Comparison of ENCODE assay signal across 18 cellular contexts in the genomic region with DNA sequence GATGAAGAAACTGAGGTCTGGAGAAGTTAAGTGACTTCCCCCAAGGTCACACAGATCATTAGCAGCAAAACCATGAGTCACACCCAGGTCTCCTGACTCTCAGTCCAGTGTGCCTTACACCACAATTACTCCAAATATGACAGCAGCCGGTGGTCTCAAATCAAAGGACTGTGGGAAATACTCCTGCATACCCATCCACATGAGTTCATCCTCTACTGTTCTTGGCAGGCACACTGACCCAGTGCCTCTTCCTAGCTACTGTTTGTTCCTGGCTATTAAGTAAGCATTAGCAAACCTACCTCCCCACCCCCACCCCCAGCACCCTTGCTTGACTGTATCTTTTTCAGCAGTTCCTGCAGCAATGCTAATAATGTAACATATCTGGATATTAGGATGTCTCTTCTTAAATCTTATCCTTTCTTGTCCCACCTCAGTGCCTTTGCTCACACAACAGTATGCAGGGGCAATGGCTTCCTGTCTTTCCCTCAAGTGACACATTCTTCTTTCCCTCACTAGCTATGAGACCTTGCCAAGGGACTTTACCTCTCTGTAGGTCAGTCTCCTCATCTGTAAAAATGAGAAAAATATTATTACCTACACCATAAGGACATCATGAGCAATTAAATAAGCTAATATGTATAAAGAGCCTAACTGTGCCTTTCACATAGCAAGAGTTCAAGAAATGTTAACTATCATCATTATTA. TPM values are rescaled to one million over a fixed set of nuclear protein-coding genes. Genes with fewer than 3 reads are reported as not detected.
DNase-seq lines count a peak whose midpoint lies in the region; ATAC-seq and TF ChIP-seq lines count a peak whose summit lies in the region.
"Had no signal": no experiment of that assay in that cellular context is flagged by ENCODE, and none has a peak within 500 bp of the region (broad histone marks: within the 10 kb centered on the region; RNA-seq: fewer than 3 reads in every experiment).

No MANE protein-coding gene starts in this region.

- no peaks in the 10 kb centered on the region for H3K79me2 ChIP-seq in hepatocyte

- H3K9me3 ChIP-seq in hepatocyte (ENCODE audit: low read depth) (no peaks in the 10 kb centered on the region), upper lobe of left lung (no peaks in the 10 kb centered on the region)
- H3K9me3 ChIP-seq: esophagus squamous epithelium, HAP-1, tibial nerve had no signal

- no peak for TF ChIP-seq CTCF in WTC11 (IDR thresholded peaks at IDR 0.05)
- TF ChIP-seq CTCF in hepatocyte (IDR thresholded peaks at IDR 0.05; ENCODE audit: poor library complexity): no peak
- TF ChIP-seq CTCF in upper lobe of left lung (IDR thresholded peaks at IDR 0.05): no peak

- POLR2A ChIA-PET in WTC11 (lab: Charles Lee): no interaction called here

- CTCF ChIA-PET in WTC11 (lab: Charles Lee): no interaction called here

- no peaks in the 10 kb centered on the region for H3K27me3 ChIP-seq in hepatocyte
- H3K27me3 ChIP-seq in upper lobe of left lung: no peaks in the 10 kb centered on the region
- H3K27me3 ChIP-seq: esophagus squamous epithelium, tibial nerve had no signal

- no peaks in the 10 kb centered on the region for H3K27me3 Mint-ChIP-seq in WTC11 (ENCODE audit: low read depth)
- no peaks in the 10 kb centered on the region for H3K27me3 Mint-ChIP-seq in activated T-helper 1 cell treated with anti-CD3 and anti-CD28 coated beads, Interleukin-12 subunit alpha, Interleukin-12 subunit beta, Interleukin-2, Interleukin-4 antibody, amounts not matched to agents 30 ng/mL and 10 ng/mL and 1 ng/mL, durations not matched to agents 14 hours and 24 hours and 36 hours (ENCODE audit: insufficient read depth)
- H3K27me3 Mint-ChIP-seq: activated CD4-positive, alpha-beta memory T cell treated with anti-CD3 and anti-CD28 coated beads, Interleukin-2, amount 10 ng/mL, durations not matched to agents 7 days and 5 days; T-helper 17 cell had no signal

- H3K27ac Mint-ChIP-seq in WTC11: peak overlapping the region; percentile 13; the same call in 1 of the 2 replicates
- H3K27ac Mint-ChIP-seq in activated T-helper 1 cell treated with anti-CD3 and anti-CD28 coated beads, Interleukin-12 subunit alpha, Interleukin-12 subunit beta, Interleukin-2, Interleukin-4 antibody, amounts not matched to agents 30 ng/mL and 10 ng/mL and 1 ng/mL, durations not matched to agents 14 hours and 24 hours and 36 hours: no peak overlapping the region
- H3K27ac Mint-ChIP-seq: activated CD4-positive, alpha-beta memory T cell treated with anti-CD3 and anti-CD28 coated beads, Interleukin-2, amount 10 ng/mL, durations not matched to agents 7 days and 5 days; activated naive CD4-positive, alpha-beta T cell treated with anti-CD3 and anti-CD28 coated beads for 36 hours; nephron; T-helper 17 cell had no signal

- DNase-seq in SKM-1 treated with dmso at 0.1 percent for 144 hours (lab: John Stamatoyannopoulos, UW; ENCODE audit: unreplicated experiment) (peak; percentile 21), SKM-1 (lab: John Stamatoyannopoulos, UW; ENCODE audit: unreplicated experiment) (no peak), WTC11 (ENCODE audit: low spot score) (no peak), hepatocyte (ENCODE audit: low spot score) (peak; percentile 34), upper lobe of left lung (peak in 1 of 2 donors; percentile 35), C1 segment of cervical spinal cord (lab: John Stamatoyannopoulos, UW) (no peak), HT-29 (ENCODE audit: low spot score) (no peak)
- DNase-seq in activated T-helper 1 cell treated with anti-CD3 and anti-CD28 coated beads, Interleukin-12 subunit alpha, Interleukin-12 subunit beta, Interleukin-2, Interleukin-4 antibody, amounts not matched to agents 30 ng/mL and 10 ng/mL and 1 ng/mL, durations not matched to agents 14 hours and 24 hours and 36 hours (ENCODE audit: low spot score): no peak
- DNase-seq: activated CD4-positive, alpha-beta memory T cell treated with anti-CD3 and anti-CD28 coated beads, Interleukin-2, amount 10 ng/mL, durations not matched to agents 7 days and 5 days; activated naive CD4-positive, alpha-beta T cell treated with anti-CD3 and anti-CD28 coated beads for 36 hours; DMS79; esophagus squamous epithelium; NCI-H2029; T-helper 17 cell had no signal

- H2AFZ ChIP-seq in hepatocyte: no peak overlapping the region

- intact Hi-C loops in activated T-helper 1 cell treated with anti-CD3 and anti-CD28 coated beads, Interleukin-12 subunit alpha, Interleukin-12 subunit beta, Interleukin-2, Interleukin-4 antibody, amounts not matched to agents 30 ng/mL and 10 ng/mL and 1 ng/mL, durations not matched to agents 14 hours and 24 hours and 36 hours (cut with micrococcal nuclease): no loop called here

- no peak for ATAC-seq in WTC11
- peak in 1 of 2 donors; percentile 41 for ATAC-seq in upper lobe of left lung (ENCODE audit: low FRiP score in 2 of 2)
- ATAC-seq: T-helper 17 cell had no signal

- H3K36me3 Mint-ChIP-seq in WTC11: 0 out of 2 replicates have a peak, but pooled peaks cover 5% of the 10 kb centered on the region
- H3K36me3 Mint-ChIP-seq in activated T-helper 1 cell treated with anti-CD3 and anti-CD28 coated beads, Interleukin-12 subunit alpha, Interleukin-12 subunit beta, Interleukin-2, Interleukin-4 antibody, amounts not matched to agents 30 ng/mL and 10 ng/mL and 1 ng/mL, durations not matched to agents 14 hours and 24 hours and 36 hours (ENCODE audit: low read depth): peaks cover 7% of the 10 kb centered on the region

- no peaks in the 10 kb centered on the region for H3K4me1 ChIP-seq in hepatocyte (ENCODE audit: insufficient read depth)
- peaks cover 4 to 26% (median 23%) of the 10 kb centered on the region in 4 donors for H3K4me1 ChIP-seq in upper lobe of left lung
- H3K4me1 ChIP-seq: HAP-1 had no signal

- no peaks in the 10 kb centered on the region for H3K36me3 ChIP-seq in hepatocyte (replicated peaks; ENCODE audit: insufficient read depth, low read depth)
- H3K36me3 ChIP-seq in upper lobe of left lung: no peaks in the 10 kb centered on the region
- H3K36me3 ChIP-seq: esophagus squamous epithelium, HAP-1, tibial nerve had no signal

- no peaks in the 10 kb centered on the region for H4K20me1 ChIP-seq in hepatocyte (ENCODE audit: insufficient read depth, poor library complexity, severe bottlenecking)

- H3K4me3 Mint-ChIP-seq in WTC11: no peak overlapping the region
- no peak overlapping the region for H3K4me3 Mint-ChIP-seq in activated T-helper 1 cell treated with anti-CD3 and anti-CD28 coated beads, Interleukin-12 subunit alpha, Interleukin-12 subunit beta, Interleukin-2, Interleukin-4 antibody, amounts not matched to agents 30 ng/mL and 10 ng/mL and 1 ng/mL, durations not matched to agents 14 hours and 24 hours and 36 hours
- H3K4me3 Mint-ChIP-seq: activated CD4-positive, alpha-beta memory T cell treated with anti-CD3 and anti-CD28 coated beads, Interleukin-2, amount 10 ng/mL, durations not matched to agents 7 days and 5 days; activated naive CD4-positive, alpha-beta T cell treated with anti-CD3 and anti-CD28 coated beads for 36 hours; nephron; T-helper 17 cell had no signal

- no peak for TF ChIP-seq POLR2A in upper lobe of left lung (IDR thresholded peaks at IDR 0.05)

- H3K4me3 ChIP-seq in hepatocyte (no peak overlapping the region), upper lobe of left lung (no peak overlapping the region)
- H3K4me3 ChIP-seq: esophagus squamous epithelium, HAP-1, skin epidermis, tibial nerve had no signal

- peaks cover 3% of the 10 kb centered on the region; the same call in 1 of the 2 replicates for H3K9me3 Mint-ChIP-seq in WTC11
- H3K9me3 Mint-ChIP-seq in activated T-helper 1 cell treated with anti-CD3 and anti-CD28 coated beads, Interleukin-12 subunit alpha, Interleukin-12 subunit beta, Interleukin-2, Interleukin-4 antibody, amounts not matched to agents 30 ng/mL and 10 ng/mL and 1 ng/mL, durations not matched to agents 14 hours and 24 hours and 36 hours: no peaks in the 10 kb centered on the region
- H3K9me3 Mint-ChIP-seq: activated CD4-positive, alpha-beta memory T cell treated with anti-CD3 and anti-CD28 coated beads, Interleukin-2, amount 10 ng/mL, durations not matched to agents 7 days and 5 days; activated naive CD4-positive, alpha-beta T cell treated with anti-CD3 and anti-CD28 coated beads for 36 hours; nephron had no signal

- no peak overlapping the region for H3K4me2 ChIP-seq in hepatocyte

- H3K4me1 Mint-ChIP-seq in WTC11: peaks cover 28% of the 10 kb centered on the region
- no peaks in the 10 kb centered on the region for H3K4me1 Mint-ChIP-seq in activated T-helper 1 cell treated with anti-CD3 and anti-CD28 coated beads, Interleukin-12 subunit alpha, Interleukin-12 subunit beta, Interleukin-2, Interleukin-4 antibody, amounts not matched to agents 30 ng/mL and 10 ng/mL and 1 ng/mL, durations not matched to agents 14 hours and 24 hours and 36 hours (ENCODE audit: low read depth)

- no peaks in the 10 kb centered on the region for H3K9me2 ChIP-seq in hepatocyte (replicated peaks; ENCODE audit: insufficient read depth)

- no peak overlapping the region for H3K27ac ChIP-seq in hepatocyte
- peak overlapping the region in 3 of 4 donors; percentile 1 to 62 (median 27) for H3K27ac ChIP-seq in upper lobe of left lung
- H3K27ac ChIP-seq: esophagus squamous epithelium had no signal

- WGBS in hepatocyte (ENCODE audit: low lambda C conversion rate, missing lambda C conversion rate): 67% methylated on average over 1 of the region's 1 CpG
- WGBS in upper lobe of left lung, 2 donors: 37 to 60% methylated on average over 1 of the region's 1 CpG

- no peak for TF ChIP-seq EP300 in upper lobe of left lung (IDR thresholded peaks at IDR 0.05)

TF ChIP-seq in WTC11, 78 proteins besides CTCF, POLR2A, EP300 and RAD21 (continues in another document):
- TF ChIP-seq NFE2L1 (CRISPR knock-in tag; IDR thresholded peaks at IDR 0.05): no peak
- TF ChIP-seq GRHL2 (CRISPR knock-in tag; IDR thresholded peaks at IDR 0.05; ENCODE audit: insufficient replicate concordance, severe bottlenecking): no peak

RNA-seq across cellular contexts. Expression of a gene that starts 46.2 kb away (rescaled TPM):
- total RNA-seq in WTC11 (2021) (66.3 to 91.1 TPM (median 78.4 TPM) in 3 replicates), hepatocyte (18.8 and 21.9 TPM in 2 replicates), upper lobe of left lung (10 to 100 TPM in 5 of 6 donors, 1 to 10 TPM in 1; 9.0 to 66.3 (median 26.4) TPM)
- polyA plus RNA-seq in hepatocyte: 37.3 and 50.4 TPM in 2 replicates
- total RNA-seq in activated T-helper 1 cell treated with anti-CD3 and anti-CD28 coated beads, Interleukin-12 subunit alpha, Interleukin-12 subunit beta, Interleukin-2, Interleukin-4 antibody, amounts not matched to agents 30 ng/mL and 10 ng/mL and 1 ng/mL, durations not matched to agents 14 hours and 24 hours and 36 hours: 58.1 and 59.8 TPM in 2 replicates
- 11.3 and 21.2 TPM in 2 replicates for total RNA-seq in HT-29 (2014; rRNA removed; shearing (Covaris generic))

Comparison
In these comparisons a context has a peak if more than half of its experiments do, and no peak if none do; other contexts are left out.
1. DNase-seq: peak in SKM-1 treated with dmso at 0.1 percent for 144 hours (single experiment) and hepatocyte (single experiment); none in SKM-1 (single experiment), WTC11 (single experiment), C1 segment of cervical spinal cord (0 of 14), activated T-helper 1 cell treated with anti-CD3 and anti-CD28 coated beads, Interleukin-12 subunit alpha, Interleukin-12 subunit beta, Interleukin-2, Interleukin-4 antibody, amounts not matched to agents 30 ng/mL and 10 ng/mL and 1 ng/mL, durations not matched to agents 14 hours and 24 hours and 36 hours (single experiment) and HT-29 (single experiment).